19 cellular contexts compared by ENCODE assay signal in genomic region chr22:21669026-21669425, GRCh38. TPM values are rescaled to one million over a fixed set of nuclear protein-coding genes. Genes with fewer than 3 reads are reported as not detected.
A peak's percentile ranks its signal among the peaks of the same experiment; 100 is the strongest.
DNase-seq lines count a peak whose midpoint lies in the region; ATAC-seq, FAIRE-seq and TF ChIP-seq lines count a peak whose summit lies in the region.
"Had no signal": no experiment of that assay in that cellular context is flagged by ENCODE, and none has a peak within 500 bp of the region (broad histone marks: within the 10 kb centered on the region; RNA-seq: fewer than 3 reads in every experiment).

No MANE protein-coding gene starts in this region.

- H3K79me2 ChIP-seq in K562 (ENCODE audit: control insufficient read depth, insufficient read depth, low read length), result peaks cover 31% of the 10 kb centered on the region

- POLR2A ChIA-PET in CD8-positive, alpha-beta memory T cell (lab: Charles Lee), result interaction anchor here (0.5 kb wide), 1 partner anchor 61 kb away, joined by 6 read pairs; no protein-coding TSS in a partner anchor
- POLR2A ChIA-PET in K562 (lab: Yijun Ruan, JAX), result interaction anchor here (0.6 to 8.9 kb wide), 10 partner anchors 9 to 1770 kb away, joined by 3 to 77 read pairs (median 5); partner anchors contain the start of gene SDF2L1

- ATAC-seq in K562 (no peak), GM21723 (IDR thresholded peaks at IDR 0.05; ENCODE audit: unreplicated experiment) (no peak)
- ATAC-seq in natural killer cell treated with Interleukin-12 subunit alpha and Interleukin-12 subunit beta and Interleukin-15 and Interleukin-18, amount 100 ng/mL, for 72 hours, result no peak
- ATAC-seq: activated naive CD4-positive, alpha-beta T cell treated with anti-CD3 and anti-CD28 coated beads, Interleukin-2, amount 50 U/mL, for 72 hours; lower lobe of right lung; psoas muscle had no signal

- H3K27ac ChIP-seq in CD8-positive, alpha-beta memory T cell (ENCODE audit: low read depth, low read length), result no peak overlapping the region
- no peak overlapping the region for H3K27ac ChIP-seq in K562 (ENCODE audit: extremely low read depth, low read depth, low read length)
- H3K27ac ChIP-seq: lower lobe of right lung, psoas muscle, spleen, suprapubic skin had no signal

- peak overlapping the region in 1 of 8 donors; percentile 38 for H3K27ac Mint-ChIP-seq in CD8-positive, alpha-beta memory T cell
- H3K27ac Mint-ChIP-seq in IgD-negative memory B cell, result peak overlapping the region in 2 of 3 donors; percentile 14 to 63
- H3K27ac Mint-ChIP-seq in natural killer cell treated with Interleukin-12 subunit alpha and Interleukin-12 subunit beta and Interleukin-15 and Interleukin-18, amount 100 ng/mL, for 72 hours, result no peak overlapping the region

- H3K9me3 ChIP-seq in CD8-positive, alpha-beta memory T cell (ENCODE audit: low read length), result no peaks in the 10 kb centered on the region
- 0 out of 2 replicates have a peak, but pooled peaks cover 2% of the 10 kb centered on the region for H3K9me3 ChIP-seq in K562 (replicated peaks; ENCODE audit: control insufficient read depth, insufficient read depth, low read depth, low read length)
- H3K9me3 ChIP-seq: BE2C, lower lobe of right lung, psoas muscle, spleen, suprapubic skin had no signal

- H3K4me1 Mint-ChIP-seq in CD8-positive, alpha-beta memory T cell, result peaks cover 29 to 49% (median 37%) of the 10 kb centered on the region in 3 donors
- peaks cover 4 to 15% (median 5%) of the 10 kb centered on the region in 3 donors for H3K4me1 Mint-ChIP-seq in IgD-negative memory B cell
- H3K4me1 Mint-ChIP-seq in natural killer cell treated with Interleukin-12 subunit alpha and Interleukin-12 subunit beta and Interleukin-15 and Interleukin-18, amount 100 ng/mL, for 72 hours (ENCODE audit: low read depth in 2 of 2), result peaks cover 30 to 32% of the 10 kb centered on the region in 2 donors

- H3K27me3 ChIP-seq in CD8-positive, alpha-beta memory T cell (ENCODE audit: insufficient read depth, low read length, poor library complexity, severe bottlenecking), result no peaks in the 10 kb centered on the region
- H3K27me3 ChIP-seq in K562 (ENCODE audit: control insufficient read depth in 2 of 2, insufficient read depth in 2 of 2, low read length in 2 of 2), result no peaks in the 10 kb centered on the region
- H3K27me3 ChIP-seq: BE2C, spleen, suprapubic skin had no signal

- peaks cover 8% of the 10 kb centered on the region for H3K9me1 ChIP-seq in K562 (ENCODE audit: control insufficient read depth, insufficient read depth, low read length)

- no peak overlapping the region for H3K9ac ChIP-seq in K562 (ENCODE audit: insufficient read depth in 1 of 2, low read depth in 2 of 2, low read length in 2 of 2)

- H2AFZ ChIP-seq in K562 (ENCODE audit: low read depth, low read length), result no peak overlapping the region

- no peak for TF ChIP-seq CTCF in K562 (IDR thresholded peaks at IDR 0.05 in 2 of 3, conservative IDR thresholded peaks at IDR 0.05 in 1 of 3; ENCODE audit: insufficient read depth in 2 of 3, low read depth in 1 of 3, low read length in 3 of 3)

- peak overlapping the region in 5 of 7 donors; percentile 29 to 74 (median 44) for H3K4me3 Mint-ChIP-seq in CD8-positive, alpha-beta memory T cell
- peak overlapping the region in 2 of 4 donors; percentile 62 to 72 for H3K4me3 Mint-ChIP-seq in IgD-negative memory B cell
- H3K4me3 Mint-ChIP-seq in natural killer cell treated with Interleukin-12 subunit alpha and Interleukin-12 subunit beta and Interleukin-15 and Interleukin-18, amount 100 ng/mL, for 72 hours, result no peak overlapping the region
- H3K4me3 Mint-ChIP-seq: H9 had no signal

- peaks cover 10% of the 10 kb centered on the region for H4K20me1 ChIP-seq in K562 (replicated peaks; ENCODE audit: control insufficient read depth, insufficient read depth, low read length)

- peaks cover 15% of the 10 kb centered on the region for H3K4me1 ChIP-seq in CD8-positive, alpha-beta memory T cell (ENCODE audit: insufficient read depth, low read length)
- peaks cover 14 to 30% of the 10 kb centered on the region in 2 experiments; a peak in 4 of 5 replicates for H3K4me1 ChIP-seq in K562 (replicated peaks in 1 of 2; ENCODE audit: control insufficient read depth in 2 of 2, insufficient read depth in 2 of 2, low read length in 2 of 2)
- H3K4me1 ChIP-seq: BE2C, psoas muscle had no signal

- H3K9me3 Mint-ChIP-seq in CD8-positive, alpha-beta memory T cell, result no peaks in the 10 kb centered on the region
- no peaks in the 10 kb centered on the region for H3K9me3 Mint-ChIP-seq in IgD-negative memory B cell
- H3K9me3 Mint-ChIP-seq in natural killer cell treated with Interleukin-12 subunit alpha and Interleukin-12 subunit beta and Interleukin-15 and Interleukin-18, amount 100 ng/mL, for 72 hours, result no peaks in the 10 kb centered on the region
- H3K9me3 Mint-ChIP-seq: activated naive CD4-positive, alpha-beta T cell treated with anti-CD3 and anti-CD28 coated beads, Interleukin-2, amount 50 U/mL, for 72 hours; H9 had no signal

- 89% methylated on average over 9 of the region's 9 CpGs for WGBS in K562 (ENCODE audit: insufficient coverage, low coverage, missing lambda C conversion rate)

- peaks cover 33% of the 10 kb centered on the region for H3K36me3 ChIP-seq in CD8-positive, alpha-beta memory T cell (ENCODE audit: insufficient read depth, low read length)
- peaks cover 53% of the 10 kb centered on the region for H3K36me3 ChIP-seq in K562 (ENCODE audit: control insufficient read depth, insufficient read depth, low read length)

- FAIRE-seq in K562 (lab: Jason Lieb, UNC), result no peak
- FAIRE-seq: GM18507 had no signal

- no peak for TF ChIP-seq POLR2A in K562 (conservative IDR thresholded peaks at IDR 0.05)

- TF ChIP-seq RAD21 in K562 (CRISPR knock-in tag; conservative IDR thresholded peaks at IDR 0.05 in 1 of 2, IDR thresholded peaks at IDR 0.05 in 1 of 2), result no peak

- no peak overlapping the region for H3K4me2 ChIP-seq in K562 (ENCODE audit: insufficient read depth, low read length)

- intact Hi-C loops in K562 (cut with micrococcal nuclease), result no loop called here

- CTCF ChIA-PET in CD8-positive, alpha-beta memory T cell (lab: Charles Lee), result no interaction called here
- CTCF ChIA-PET in K562 (lab: Yijun Ruan, JAX; ENCODE audit: low intra/inter-chr PET ratio), result no interaction called here

- peaks cover 3 to 61% (median 5%) of the 10 kb centered on the region in 3 donors for H3K36me3 Mint-ChIP-seq in CD8-positive, alpha-beta memory T cell
- H3K36me3 Mint-ChIP-seq in IgD-negative memory B cell, result peaks cover 2% of the 10 kb centered on the region
- H3K36me3 Mint-ChIP-seq in natural killer cell treated with Interleukin-12 subunit alpha and Interleukin-12 subunit beta and Interleukin-15 and Interleukin-18, amount 100 ng/mL, for 72 hours, result no peaks in the 10 kb centered on the region

- BruUV-seq in K562 (replicated peaks; lab: Mats Ljungman, UMichigan), result no TSS peak

- no peaks in the 10 kb centered on the region for H3K27me3 Mint-ChIP-seq in CD8-positive, alpha-beta memory T cell
- no peaks in the 10 kb centered on the region for H3K27me3 Mint-ChIP-seq in IgD-negative memory B cell
- no peaks in the 10 kb centered on the region for H3K27me3 Mint-ChIP-seq in natural killer cell treated with Interleukin-12 subunit alpha and Interleukin-12 subunit beta and Interleukin-15 and Interleukin-18, amount 100 ng/mL, for 72 hours

- DNase-seq in CD8-positive, alpha-beta memory T cell, result no peak
- DNase-seq in K562 (ENCODE audit: extremely low read depth in 1 of 4, low spot score in 3 of 4), result no peak
- peak; percentile 1 for DNase-seq in natural killer cell treated with Interleukin-12 subunit alpha and Interleukin-12 subunit beta and Interleukin-15 and Interleukin-18, amount 100 ng/mL, for 72 hours (ENCODE audit: low spot score)
- DNase-seq in HuH-7.5 (ENCODE audit: low spot score), result no peak
- DNase-seq in MV-4-11 (lab: John Stamatoyannopoulos, UW), result no peak
- DNase-seq: activated CD8-positive, alpha-beta memory T cell treated with anti-CD3 and anti-CD28 coated beads for 24 hours; BE2C; H9; lower lobe of right lung; NCI-H1417 treated with DMSO at 0.1 percent for 48 hours; psoas muscle; SHP77; spleen had no signal

- no peak for TF ChIP-seq EP300 in K562 (IDR thresholded peaks at IDR 0.05; ENCODE audit: low read length)

- in situ Hi-C loops in K562 (cut with MboI), result loop anchor here (25.0 kb wide), 1 partner anchor 1332 kb away; no protein-coding TSS in a partner anchor

- no peak overlapping the region for H3K4me3 ChIP-seq in CD8-positive, alpha-beta memory T cell (ENCODE audit: low read length)
- no peak overlapping the region for H3K4me3 ChIP-seq in K562
- H3K4me3 ChIP-seq: lower lobe of right lung, psoas muscle, spleen, suprapubic skin had no signal

RNA-seq across cellular contexts. Expression of gene PPIL2, which starts 3.2 kb away (rescaled TPM):
- 10 to 100 TPM; 42.4 to 47.3 TPM for total RNA-seq in CD8-positive, alpha-beta memory T cell
- 38.7 TPM for polyA plus RNA-seq in CD8-positive, alpha-beta memory T cell
- polyA plus RNA-seq in IgD-negative memory B cell (30.4 TPM), K562 (2011; rRNA removed) (193 and 247 TPM in 2 replicates), K562 (2014; fragmentation: Illumina TruSeq; extraction: Trizol) (250 and 261 TPM in 2 replicates), K562 (2014; fragmentation: Nextera tagmentation; extraction: Ambion mirVana) (10 to 100 TPM; 13.2 to 28.8 TPM), K562 (2014; rRNA removed) (268 and 298 TPM in 2 replicates)
- total RNA-seq in K562 (2011; cell fraction: chromatin; rRNA removed; ENCODE audit: low replicate concordance), result 1,132 and 1,539 TPM in 2 replicates
- 736 and 826 TPM in 2 replicates for total RNA-seq in K562 (2011; cell fraction: nucleolus; rRNA removed)
- total RNA-seq in K562 (2011; cell fraction: nucleoplasm; rRNA removed), result 718 and 814 TPM in 2 replicates
- total RNA-seq in K562 (2014; rRNA removed) (174 and 195 TPM in 2 replicates), K562 (2014; rRNA removed; fragmentation: Illumina TruSeq; extraction: Trizol) (104 and 115 TPM in 2 replicates), K562 (2015; rRNA removed; fragmentation: Illumina TruSeq; extraction: Trizol) (170 and 172 TPM in 2 replicates), K562 (2021) (251 and 267 TPM in 2 replicates)
- polyA plus RNA-seq in K562 (2011; cell fraction: cytosol; rRNA removed), result 143 and 211 TPM in 2 replicates
- 801 and 951 TPM in 2 replicates for polyA plus RNA-seq in K562 (2011; cell fraction: nucleus; rRNA removed)
- 185 and 193 TPM in 2 replicates for polyA plus RNA-seq in K562 (2012)
- polyA minus RNA-seq in K562 (2011; rRNA and poly(A)+ RNA removed), result 228 and 271 TPM in 2 replicates
- polyA minus RNA-seq in K562 (2011; cell fraction: cytosol; rRNA and poly(A)+ RNA removed), result 95.6 and 98.4 TPM in 2 replicates
- 325 and 509 TPM in 2 replicates for polyA minus RNA-seq in K562 (2011; cell fraction: nucleus; rRNA and poly(A)+ RNA removed)
- total RNA-seq in natural killer cell treated with Interleukin-12 subunit alpha and Interleukin-12 subunit beta and Interleukin-15 and Interleukin-18, amount 100 ng/mL, for 72 hours, result 10 to 100 TPM; 50.4 to 62.9 TPM

RNA-seq across cellular contexts. Expression of gene SDF2L1, which starts 26.9 kb away (rescaled TPM):
- total RNA-seq in CD8-positive, alpha-beta memory T cell, result 10 to 100 TPM; 71.5 to 74.7 TPM
- 99.6 TPM for polyA plus RNA-seq in CD8-positive, alpha-beta memory T cell
- 61.5 TPM for polyA plus RNA-seq in IgD-negative memory B cell
- total RNA-seq in K562 (2011; cell fraction: chromatin; rRNA removed; ENCODE audit: low replicate concordance), result 72.2 and 221 TPM in 2 replicates
- total RNA-seq in K562 (2011; cell fraction: nucleolus; rRNA removed), result 489 and 555 TPM in 2 replicates
- 263 and 279 TPM in 2 replicates for total RNA-seq in K562 (2011; cell fraction: nucleoplasm; rRNA removed)
- 894 and 989 TPM in 2 replicates for total RNA-seq in K562 (2014; rRNA removed)
- 41.9 and 82.9 TPM in 2 replicates for total RNA-seq in K562 (2014; rRNA removed; fragmentation: Illumina TruSeq; extraction: Trizol)
- total RNA-seq in K562 (2015; rRNA removed; fragmentation: Illumina TruSeq; extraction: Trizol), result 135 and 153 TPM in 2 replicates
- 551 and 557 TPM in 2 replicates for total RNA-seq in K562 (2021)
- 124 and 218 TPM in 2 replicates for polyA plus RNA-seq in K562 (2011; rRNA removed)
- 273 and 603 TPM in 2 replicates for polyA plus RNA-seq in K562 (2011; cell fraction: cytosol; rRNA removed)
- 110 and 123 TPM in 2 replicates for polyA plus RNA-seq in K562 (2011; cell fraction: nucleus; rRNA removed)
- 384 and 632 TPM in 2 replicates for polyA plus RNA-seq in K562 (2012)
- polyA plus RNA-seq in K562 (2014; fragmentation: Illumina TruSeq; extraction: Trizol), result 33.8 and 82.2 TPM in 2 replicates
- 10 to 100 TPM; 15.1 to 34.8 TPM for polyA plus RNA-seq in K562 (2014; fragmentation: Nextera tagmentation; extraction: Ambion mirVana)
- polyA plus RNA-seq in K562 (2014; rRNA removed), result 666 and 827 TPM in 2 replicates
- 50.1 and 80.5 TPM in 2 replicates for polyA minus RNA-seq in K562 (2011; rRNA and poly(A)+ RNA removed)
- polyA minus RNA-seq in K562 (2011; cell fraction: cytosol; rRNA and poly(A)+ RNA removed), result 107 and 114 TPM in 2 replicates
- 37.7 and 69.6 TPM in 2 replicates for polyA minus RNA-seq in K562 (2011; cell fraction: nucleus; rRNA and poly(A)+ RNA removed)
- 100 to 1,000 TPM; 102 to 127 TPM for total RNA-seq in natural killer cell treated with Interleukin-12 subunit alpha and Interleukin-12 subunit beta and Interleukin-15 and Interleukin-18, amount 100 ng/mL, for 72 hours

RNA-seq across cellular contexts. Expression of gene CCDC116, which starts 36.5 kb away (rescaled TPM):
- under 1 TPM; 0.48 to 0.51 TPM for total RNA-seq in CD8-positive, alpha-beta memory T cell
- polyA plus RNA-seq in CD8-positive, alpha-beta memory T cell, result not detected
- polyA plus RNA-seq in IgD-negative memory B cell, result 0.11 TPM
- 11.2 and 34.3 TPM in 2 replicates for total RNA-seq in K562 (2011; cell fraction: chromatin; rRNA removed; ENCODE audit: low replicate concordance)
- total RNA-seq in K562 (2011; cell fraction: nucleolus; rRNA removed), result 28.7 and 33.9 TPM in 2 replicates
- 18.1 and 19.5 TPM in 2 replicates for total RNA-seq in K562 (2011; cell fraction: nucleoplasm; rRNA removed)
- 9.3 and 13.6 TPM in 2 replicates for total RNA-seq in K562 (2014; rRNA removed)
- total RNA-seq in K562 (2014; rRNA removed; fragmentation: Illumina TruSeq; extraction: Trizol), result 2.1 and 2.8 TPM in 2 replicates
- 4.7 and 5.2 TPM in 2 replicates for total RNA-seq in K562 (2015; rRNA removed; fragmentation: Illumina TruSeq; extraction: Trizol)
- 11.3 and 15.6 TPM in 2 replicates for total RNA-seq in K562 (2021)
- 1.6 and 2.1 TPM in 2 replicates for polyA plus RNA-seq in K562 (2011; rRNA removed)
- polyA plus RNA-seq in K562 (2011; cell fraction: cytosol; rRNA removed), result 1.8 and 5.8 TPM in 2 replicates
- 6.5 and 19.5 TPM in 2 replicates for polyA plus RNA-seq in K562 (2011; cell fraction: nucleus; rRNA removed)
- polyA plus RNA-seq in K562 (2012), result 5.2 and 6.4 TPM in 2 replicates
- polyA plus RNA-seq in K562 (2014; fragmentation: Illumina TruSeq; extraction: Trizol), result 6.3 and 8.9 TPM in 2 replicates
- polyA plus RNA-seq in K562 (2014; fragmentation: Nextera tagmentation; extraction: Ambion mirVana), result 1 to 10 TPM; 1.6 to 2.3 TPM
- 7.1 and 8.6 TPM in 2 replicates for polyA plus RNA-seq in K562 (2014; rRNA removed)
- polyA minus RNA-seq in K562 (2011; rRNA and poly(A)+ RNA removed), result 1.3 and 1.8 TPM in 2 replicates
- 1.5 and 3.9 TPM in 2 replicates for polyA minus RNA-seq in K562 (2011; cell fraction: cytosol; rRNA and poly(A)+ RNA removed)
- polyA minus RNA-seq in K562 (2011; cell fraction: nucleus; rRNA and poly(A)+ RNA removed), result 8.3 and 12.3 TPM in 2 replicates
- 1 to 10 TPM; 2.0 to 2.5 TPM for total RNA-seq in natural killer cell treated with Interleukin-12 subunit alpha and Interleukin-12 subunit beta and Interleukin-15 and Interleukin-18, amount 100 ng/mL, for 72 hours
- total RNA-seq: NCI-H460 had no signal

RNA-seq across cellular contexts. Expression of gene YDJC, which starts 39.2 kb away (rescaled TPM):
- total RNA-seq in CD8-positive, alpha-beta memory T cell, result 10 to 100 TPM; 75.2 to 79.0 TPM
- polyA plus RNA-seq in CD8-positive, alpha-beta memory T cell, result 61.1 TPM
- polyA plus RNA-seq in IgD-negative memory B cell (94.2 TPM), K562 (2011; rRNA removed) (203 and 277 TPM in 2 replicates), K562 (2014; fragmentation: Illumina TruSeq; extraction: Trizol) (106 and 159 TPM in 2 replicates), K562 (2014; fragmentation: Nextera tagmentation; extraction: Ambion mirVana) (10 to 100 TPM; 13.5 to 23.5 TPM), K562 (2014; rRNA removed) (707 and 732 TPM in 2 replicates)
- total RNA-seq in K562 (2011; cell fraction: chromatin; rRNA removed; ENCODE audit: low replicate concordance), result 121 and 504 TPM in 2 replicates
- 857 and 885 TPM in 2 replicates for total RNA-seq in K562 (2011; cell fraction: nucleolus; rRNA removed)
- 325 and 370 TPM in 2 replicates for total RNA-seq in K562 (2011; cell fraction: nucleoplasm; rRNA removed)
- total RNA-seq in K562 (2014; rRNA removed) (871 and 1,007 TPM in 2 replicates), K562 (2014; rRNA removed; fragmentation: Illumina TruSeq; extraction: Trizol) (69.0 and 87.5 TPM in 2 replicates), K562 (2015; rRNA removed; fragmentation: Illumina TruSeq; extraction: Trizol) (164 and 196 TPM in 2 replicates), K562 (2021) (626 and 641 TPM in 2 replicates)
- polyA plus RNA-seq in K562 (2011; cell fraction: cytosol; rRNA removed), result 382 and 1,449 TPM in 2 replicates
- polyA plus RNA-seq in K562 (2011; cell fraction: nucleus; rRNA removed), result 629 and 1,089 TPM in 2 replicates
- 282 and 288 TPM in 2 replicates for polyA plus RNA-seq in K562 (2012)
- polyA minus RNA-seq in K562 (2011; rRNA and poly(A)+ RNA removed), result 35.0 and 44.2 TPM in 2 replicates
- 212 and 264 TPM in 2 replicates for polyA minus RNA-seq in K562 (2011; cell fraction: cytosol; rRNA and poly(A)+ RNA removed)
- 294 and 313 TPM in 2 replicates for polyA minus RNA-seq in K562 (2011; cell fraction: nucleus; rRNA and poly(A)+ RNA removed)
- 10 to 100 TPM; 43.1 to 68.6 TPM for total RNA-seq in natural killer cell treated with Interleukin-12 subunit alpha and Interleukin-12 subunit beta and Interleukin-15 and Interleukin-18, amount 100 ng/mL, for 72 hours

Comparison
In these comparisons a context has a peak if more than half of its experiments do, and no peak if none do; other contexts are left out.
1. H3K27ac Mint-ChIP-seq: peak in IgD-negative memory B cell (2 of 3); none in natural killer cell treated with Interleukin-12 subunit alpha and Interleukin-12 subunit beta and Interleukin-15 and Interleukin-18, amount 100 ng/mL, for 72 hours (0 of 2).